In genomic region chr5:133114166-133114932, GRCh38 we compare ENCODE assay signal across 18 cellular contexts.
DNase-seq lines count a peak whose midpoint lies in the region; ATAC-seq and TF ChIP-seq lines count a peak whose summit lies in the region.
"Had no signal": no experiment of that assay in that cellular context is flagged by ENCODE, and none has a peak within 500 bp of the region (broad histone marks: within the 10 kb centered on the region; RNA-seq: fewer than 3 reads in every experiment).

No MANE protein-coding gene starts in this region.

- peak; percentile 49 for TF ChIP-seq RAD21 in SK-N-SH (IDR thresholded peaks at IDR 0.05; ENCODE audit: low read length)

- H3K4me3 Mint-ChIP-seq in activated T-cell treated with anti-CD3 and anti-CD28 coated beads, Interleukin-2, amount 50 U/mL, for 24 hours = no peak overlapping the region
- no peak overlapping the region for H3K4me3 Mint-ChIP-seq in activated T-cell treated with anti-CD3 and anti-CD28 coated beads, Interleukin-2, amount 50 U/mL, for 4 hours
- H3K4me3 Mint-ChIP-seq: CD4-positive, alpha-beta T cell had no signal

- POLR2A ChIA-PET in SK-N-SH (lab: Yijun Ruan, JAX) = interaction anchor here (0.6 to 1.0 kb wide), 3 partner anchors 63 to 173 kb away, joined by 3 to 7 read pairs (median 3); no protein-coding TSS in a partner anchor

- peaks cover 6% of the 10 kb centered on the region for H3F3A ChIP-seq in SK-N-SH (replicated peaks; ENCODE audit: insufficient read depth)

- H3K9me3 Mint-ChIP-seq in activated T-cell treated with anti-CD3 and anti-CD28 coated beads, Interleukin-2, amount 50 U/mL, for 24 hours = no peaks in the 10 kb centered on the region
- H3K9me3 Mint-ChIP-seq in activated T-cell treated with anti-CD3 and anti-CD28 coated beads, Interleukin-2, amount 50 U/mL, for 4 hours = no peaks in the 10 kb centered on the region
- H3K9me3 Mint-ChIP-seq: CD4-positive, alpha-beta T cell had no signal

- no peak for TF ChIP-seq CTCF in SK-N-SH (IDR thresholded peaks at IDR 0.05)

- no peak overlapping the region for H3K9ac ChIP-seq in SK-N-SH

- H3K4me2 ChIP-seq in SK-N-SH = no peak overlapping the region

- no peak overlapping the region for H3K4me3 ChIP-seq in SK-N-SH (ENCODE audit: low read depth in 2 of 2, low read length in 1 of 2)
- H3K4me3 ChIP-seq: GM12878, HAP-1 had no signal

- H3K4me1 ChIP-seq in SK-N-SH (ENCODE audit: control insufficient read depth in 1 of 2, insufficient read depth in 2 of 2, low read depth in 1 of 2, low read length in 1 of 2) = peaks cover 0 to 24% of the 10 kb centered on the region in 2 experiments; a peak in 1 of 4 replicates
- H3K4me1 ChIP-seq: HAP-1 had no signal

- no peaks in the 10 kb centered on the region for H3K9me2 ChIP-seq in SK-N-SH

- ATAC-seq in activated T-cell treated with anti-CD3 and anti-CD28 coated beads, Interleukin-2, amount 50 U/mL, for 4 hours = no peak
- no peak for ATAC-seq in GM18909 (IDR thresholded peaks at IDR 0.05; ENCODE audit: poor library complexity, unreplicated experiment)

- no peak; a peak in 1 of 4 replicates for TF ChIP-seq EP300 in SK-N-SH (IDR thresholded peaks at IDR 0.05; ENCODE audit: borderline replicate concordance in 1 of 2, low read depth in 1 of 2, low read length in 1 of 2)

- peak overlapping the region; percentile 9 for H3K27ac Mint-ChIP-seq in activated T-cell treated with anti-CD3 and anti-CD28 coated beads, Interleukin-2, amount 50 U/mL, for 24 hours
- H3K27ac Mint-ChIP-seq: CD4-positive, alpha-beta T cell had no signal

- no peaks in the 10 kb centered on the region for H3K79me2 ChIP-seq in SK-N-SH (ENCODE audit: insufficient read depth)

- no peaks in the 10 kb centered on the region for H3K27me3 ChIP-seq in SK-N-SH (ENCODE audit: insufficient read depth)

- CTCF ChIA-PET in SK-N-SH (lab: Yijun Ruan, JAX) = interaction anchor here (0.6 to 6.2 kb wide), 18 partner anchors 10 to 883 kb away, joined by 3 to 155 read pairs (median 4); no protein-coding TSS in a partner anchor

- 70% methylated on average over 14 of the region's 14 CpGs for WGBS in SK-N-SH (ENCODE audit: low lambda C conversion rate)

- H3K27ac ChIP-seq in SK-N-SH (ENCODE audit: low read depth in 2 of 2, low read length in 1 of 2) (no peak overlapping the region), caudate nucleus (ENCODE audit: low read depth, low read length) (peak overlapping the region; percentile 72)

- no peaks in the 10 kb centered on the region for H3K36me3 ChIP-seq in SK-N-SH (replicated peaks in 1 of 2; ENCODE audit: control insufficient read depth in 1 of 2, insufficient read depth in 2 of 2, low read length in 1 of 2)
- H3K36me3 ChIP-seq: HAP-1 had no signal

- no peak for DNase-seq in activated T-cell treated with anti-CD3 and anti-CD28 coated beads, Interleukin-2, amount 50 U/mL, for 24 hours
- no peak for DNase-seq in activated T-cell treated with anti-CD3 and anti-CD28 coated beads, Interleukin-2, amount 50 U/mL, for 4 hours
- DNase-seq in SK-N-SH (peak; percentile 73), caudate nucleus (lab: John Stamatoyannopoulos, UW) (peak in 8 of 61 donors; percentile 18 to 67 (median 45)), putamen (ENCODE audit: low spot score) (peak; percentile 56), islet precursor cell (no peak), NOMO-1 (lab: John Stamatoyannopoulos, UW; ENCODE audit: unreplicated experiment in 2 of 2) (no peak)
- DNase-seq: AML-193; CD4-positive, alpha-beta T cell; DMS79; NCI-H1092; NCI-H1694; NCI-H446; NCI-H774; SIG-M5 had no signal

- no peaks in the 10 kb centered on the region for H3K36me3 Mint-ChIP-seq in activated T-cell treated with anti-CD3 and anti-CD28 coated beads, Interleukin-2, amount 50 U/mL, for 24 hours (ENCODE audit: low read depth)
- no peaks in the 10 kb centered on the region for H3K36me3 Mint-ChIP-seq in activated T-cell treated with anti-CD3 and anti-CD28 coated beads, Interleukin-2, amount 50 U/mL, for 4 hours (ENCODE audit: insufficient read depth)

- peaks cover 21% of the 10 kb centered on the region for H3K4me1 Mint-ChIP-seq in activated T-cell treated with anti-CD3 and anti-CD28 coated beads, Interleukin-2, amount 50 U/mL, for 24 hours (ENCODE audit: low read depth)
- H3K4me1 Mint-ChIP-seq in activated T-cell treated with anti-CD3 and anti-CD28 coated beads, Interleukin-2, amount 50 U/mL, for 4 hours (ENCODE audit: low read depth) = peaks cover 17% of the 10 kb centered on the region

- no peaks in the 10 kb centered on the region for H4K20me1 ChIP-seq in SK-N-SH (ENCODE audit: insufficient read depth)

- H3K27me3 Mint-ChIP-seq in activated T-cell treated with anti-CD3 and anti-CD28 coated beads, Interleukin-2, amount 50 U/mL, for 24 hours = peaks cover 4% of the 10 kb centered on the region
- no peaks in the 10 kb centered on the region for H3K27me3 Mint-ChIP-seq in activated T-cell treated with anti-CD3 and anti-CD28 coated beads, Interleukin-2, amount 50 U/mL, for 4 hours (ENCODE audit: low read depth)
- H3K27me3 Mint-ChIP-seq: CD4-positive, alpha-beta T cell had no signal

- H2AFZ ChIP-seq in SK-N-SH (ENCODE audit: low read depth) = no peak overlapping the region

- H3K9me3 ChIP-seq in SK-N-SH = no peaks in the 10 kb centered on the region
- H3K9me3 ChIP-seq: HAP-1 had no signal

TF ChIP-seq in SK-N-SH, 30 proteins besides CTCF, POLR2A, EP300 and RAD21:
- no peak for TF ChIP-seq TAF1 (IDR thresholded peaks at IDR 0.05; ENCODE audit: borderline replicate concordance, low read depth, low read length)
- TF ChIP-seq TCF12 (IDR thresholded peaks at IDR 0.05) = peak; percentile 10; the same call in 1 of the 2 replicates
- peak; percentile 72; the same call in 1 of the 2 replicates for TF ChIP-seq GATA2 (CRISPR knock-in tag; IDR thresholded peaks at IDR 0.05)

Comparison
In these comparisons a context has a peak if more than half of its experiments do, and no peak if none do; other contexts are left out.
1. DNase-seq: peak in SK-N-SH (single experiment) and putamen (single experiment); none in activated T-cell treated with anti-CD3 and anti-CD28 coated beads, Interleukin-2, amount 50 U/mL, for 24 hours (single experiment), activated T-cell treated with anti-CD3 and anti-CD28 coated beads, Interleukin-2, amount 50 U/mL, for 4 hours (single experiment), islet precursor cell (single experiment) and NOMO-1 (0 of 2).